In genomic region chr9:129481424-129481823, GRCh38 we compare ENCODE assay signal across 9 cellular contexts.
DNase-seq lines count a peak whose midpoint lies in the region; ATAC-seq and TF ChIP-seq lines count a peak whose summit lies in the region.
"Had no signal": no experiment of that assay in that cellular context is flagged by ENCODE, and none has a peak within 500 bp of the region (broad histone marks: within the 10 kb centered on the region; RNA-seq: fewer than 3 reads in every experiment).

No MANE protein-coding gene starts in this region.

- H3K27ac Mint-ChIP-seq in CD4-positive, alpha-beta memory T cell: peak overlapping the region in 6 of 7 donors; percentile 13 to 72 (median 46)
- H3K27ac Mint-ChIP-seq in T-helper 17 cell: peak overlapping the region; percentile 47
- no peak overlapping the region for H3K27ac Mint-ChIP-seq in glutamatergic neuron (ENCODE audit: unreplicated experiment)

- peaks cover 0 to 2% of the 10 kb centered on the region in 2 donors for H3K27me3 Mint-ChIP-seq in CD4-positive, alpha-beta memory T cell
- H3K27me3 Mint-ChIP-seq in T-helper 17 cell: no peaks in the 10 kb centered on the region
- peaks cover 3% of the 10 kb centered on the region for H3K27me3 Mint-ChIP-seq in glutamatergic neuron (ENCODE audit: unreplicated experiment)

- peaks cover 5 to 38% (median 19%) of the 10 kb centered on the region in 4 donors for H3K4me1 Mint-ChIP-seq in CD4-positive, alpha-beta memory T cell
- H3K4me1 Mint-ChIP-seq in T-helper 17 cell (peaks cover 21% of the 10 kb centered on the region), glutamatergic neuron (ENCODE audit: low read depth, unreplicated experiment) (peaks cover 35% of the 10 kb centered on the region)

- no peak for TF ChIP-seq CTCF in glutamatergic neuron (IDR thresholded peaks at IDR 0.05; ENCODE audit: partially characterized antibody, unreplicated experiment)

- H3K4me3 Mint-ChIP-seq in CD4-positive, alpha-beta memory T cell: peak overlapping the region; percentile 46 to 72 (median 65)
- H3K4me3 Mint-ChIP-seq in T-helper 17 cell: peak overlapping the region; percentile 77
- H3K4me3 Mint-ChIP-seq in glutamatergic neuron (ENCODE audit: unreplicated experiment): peak overlapping the region; percentile 34

- H3K27ac ChIP-seq in CD4-positive, alpha-beta memory T cell (ENCODE audit: low read depth, low read length): no peak overlapping the region
- H3K27ac ChIP-seq in rectal smooth muscle tissue (ENCODE audit: low read depth, low read length): peak overlapping the region; percentile 99

- H3K36me3 ChIP-seq in CD4-positive, alpha-beta memory T cell (ENCODE audit: insufficient read depth, low read length): no peaks in the 10 kb centered on the region
- H3K36me3 ChIP-seq in rectal smooth muscle tissue (ENCODE audit: control insufficient read depth, insufficient read depth, low read length): no peaks in the 10 kb centered on the region

- CTCF ChIA-PET in CD4-positive, alpha-beta memory T cell (lab: Charles Lee; ENCODE audit: partially characterized antibody): interaction anchor here (0.6 kb wide), 1 partner anchor 310 kb away, joined by 3 read pairs; no protein-coding TSS in a partner anchor

- no peaks in the 10 kb centered on the region for H3K9me3 ChIP-seq in CD4-positive, alpha-beta memory T cell (ENCODE audit: control insufficient read depth in 1 of 2, low read length in 2 of 2)
- no peaks in the 10 kb centered on the region for H3K9me3 ChIP-seq in T-helper 17 cell (ENCODE audit: control insufficient read depth, low read length, poor library complexity, severe bottlenecking)

- no peak for DNase-seq in CD4-positive, alpha-beta memory T cell
- DNase-seq in T-helper 17 cell (no peak), glutamatergic neuron (no peak), kidney tubule cell (ENCODE audit: low spot score) (no peak), NCI-H1436 (lab: John Stamatoyannopoulos, UW) (no peak)
- DNase-seq in activated CD8-positive, alpha-beta memory T cell treated with anti-CD3 and anti-CD28 coated beads, Interleukin-2, amount 50 U/mL, for 48 hours: no peak
- DNase-seq: NCI-H345 had no signal

- ATAC-seq in T-helper 17 cell (no peak), GM19035 (IDR thresholded peaks at IDR 0.05; ENCODE audit: unreplicated experiment) (no peak)

- peak overlapping the region; percentile 51 for H3K9ac ChIP-seq in rectal smooth muscle tissue (ENCODE audit: low read length)

- no peaks in the 10 kb centered on the region for H3K27me3 ChIP-seq in CD4-positive, alpha-beta memory T cell (ENCODE audit: insufficient read depth, low read length)
- H3K27me3 ChIP-seq in rectal smooth muscle tissue (ENCODE audit: control insufficient read depth, insufficient read depth, low read length): no peaks in the 10 kb centered on the region

- H3K4me3 ChIP-seq in CD4-positive, alpha-beta memory T cell (ENCODE audit: low read length in 2 of 2): no peak overlapping the region
- H3K4me3 ChIP-seq in rectal smooth muscle tissue (ENCODE audit: low read length): peak overlapping the region; percentile 60

- POLR2A ChIA-PET in CD4-positive, alpha-beta memory T cell (lab: Charles Lee; ENCODE audit: partially characterized antibody): interaction anchor here (1.6 to 5.8 kb wide), 5 partner anchors 10 to 68 kb away, joined by 5 to 85 read pairs (median 14); no protein-coding TSS in a partner anchor

- no peaks in the 10 kb centered on the region for H3K9me3 Mint-ChIP-seq in CD4-positive, alpha-beta memory T cell
- peaks cover 6% of the 10 kb centered on the region for H3K9me3 Mint-ChIP-seq in glutamatergic neuron (ENCODE audit: unreplicated experiment)

- intact Hi-C loops in CD4-positive, alpha-beta memory T cell (cut with micrococcal nuclease): no loop called here

- no peaks in the 10 kb centered on the region for H3K36me3 Mint-ChIP-seq in CD4-positive, alpha-beta memory T cell
- H3K36me3 Mint-ChIP-seq in T-helper 17 cell (ENCODE audit: low read depth) (no peaks in the 10 kb centered on the region), glutamatergic neuron (ENCODE audit: unreplicated experiment) (no peaks in the 10 kb centered on the region)

- peaks cover 18% of the 10 kb centered on the region for H3K4me1 ChIP-seq in CD4-positive, alpha-beta memory T cell (ENCODE audit: insufficient read depth, low read length)
- H3K4me1 ChIP-seq in rectal smooth muscle tissue (ENCODE audit: control insufficient read depth, insufficient read depth, low read length): peaks cover 43% of the 10 kb centered on the region
